ENCODE assay signal across 13 cellular contexts in genomic region chr16:88314991-88315542, GRCh38.
DNase-seq lines count a peak whose midpoint lies in the region; ATAC-seq and TF ChIP-seq lines count a peak whose summit lies in the region.
"Had no signal": no experiment of that assay in that cellular context is flagged by ENCODE, and none has a peak within 500 bp of the region (broad histone marks: within the 10 kb centered on the region; RNA-seq: fewer than 3 reads in every experiment).

No MANE protein-coding gene starts in this region.

- H3K9ac ChIP-seq in skeletal muscle satellite cell (ENCODE audit: low read depth, low read length) = peak overlapping the region; percentile 55

- peaks cover 14% of the 10 kb centered on the region for H3K9me3 Mint-ChIP-seq in HFFc6

- no peaks in the 10 kb centered on the region for H3F3A ChIP-seq in PC-9 (ENCODE audit: insufficient read depth, low read depth)

- H3K36me3 ChIP-seq in PC-9 (ENCODE audit: low read depth) = no peaks in the 10 kb centered on the region
- no peaks in the 10 kb centered on the region for H3K36me3 ChIP-seq in skeletal muscle satellite cell (ENCODE audit: insufficient read depth, low read length)
- H3K36me3 ChIP-seq in MG63 = no peaks in the 10 kb centered on the region
- no peaks in the 10 kb centered on the region for H3K36me3 ChIP-seq in esophagus squamous epithelium

- DNase-seq in HFFc6 (no peak), PC-9 (no peak), MG63 (no peak), esophagus squamous epithelium (lab: John Stamatoyannopoulos, UW) (no peak)
- DNase-seq: C1 segment of cervical spinal cord, DMS 273 treated with DMSO at 0.1 percent for 48 hours, NCI-H1092, NCI-H1694 treated with DMSO at 0.1 percent for 48 hours, NCI-H446, NCI-H774 had no signal

- no peak for TF ChIP-seq POLR2A in esophagus squamous epithelium (IDR thresholded peaks at IDR 0.05)

- H3K36me3 Mint-ChIP-seq in HFFc6 (ENCODE audit: low read depth) = peaks cover 17% of the 10 kb centered on the region

- peak overlapping the region; percentile 70 for H3K4me2 ChIP-seq in PC-9
- no peak overlapping the region for H3K4me2 ChIP-seq in skeletal muscle satellite cell (ENCODE audit: low read length)

- peak overlapping the region; percentile 49; the same call in 1 of the 2 replicates for H3K27ac ChIP-seq in PC-9
- H3K27ac ChIP-seq in esophagus squamous epithelium = no peak overlapping the region

- POLR2A ChIA-PET in PC-9 (lab: Charles Lee; ENCODE audit: unreplicated experiment) = interaction anchor here (0.6 kb wide), 1 partner anchor 69 kb away, joined by 3 read pairs; no protein-coding TSS in a partner anchor

- no peak overlapping the region; the same call in 1 of the 2 replicates for H3K4me3 ChIP-seq in PC-9
- H3K4me3 ChIP-seq in skeletal muscle satellite cell (ENCODE audit: low read length) = no peak overlapping the region
- no peak overlapping the region for H3K4me3 ChIP-seq in MG63
- no peak overlapping the region for H3K4me3 ChIP-seq in esophagus squamous epithelium

- H3K9me2 ChIP-seq in PC-9 (ENCODE audit: insufficient read depth) = no peaks in the 10 kb centered on the region

- H3K4me1 Mint-ChIP-seq in HFFc6 (ENCODE audit: low read depth) = peaks cover 42% of the 10 kb centered on the region

- no peaks in the 10 kb centered on the region for H4K20me1 ChIP-seq in PC-9 (ENCODE audit: insufficient read depth)

- H3K9me3 ChIP-seq in PC-9 (ENCODE audit: insufficient read depth, low read depth) = no peaks in the 10 kb centered on the region
- peaks cover 4% of the 10 kb centered on the region for H3K9me3 ChIP-seq in skeletal muscle satellite cell (replicated peaks; ENCODE audit: low read length)
- no peaks in the 10 kb centered on the region for H3K9me3 ChIP-seq in MG63
- no peaks in the 10 kb centered on the region for H3K9me3 ChIP-seq in esophagus squamous epithelium

- BruUV-seq in PC-9 (replicated peaks; lab: Mats Ljungman, UMichigan) = TSS peak; percentile 69

- CTCF ChIA-PET in PC-9 (lab: Charles Lee) = no interaction called here

- WGBS in esophagus squamous epithelium, 2 donors = 42 to 77% methylated on average over 2 to 7 of the region's 16 CpGs

- H3K27me3 ChIP-seq in PC-9 (ENCODE audit: insufficient read depth, low read depth) = no peaks in the 10 kb centered on the region
- no peaks in the 10 kb centered on the region for H3K27me3 ChIP-seq in skeletal muscle satellite cell (ENCODE audit: control insufficient read depth, insufficient read depth, low read length)
- no peaks in the 10 kb centered on the region for H3K27me3 ChIP-seq in MG63
- H3K27me3 ChIP-seq in esophagus squamous epithelium = peaks cover 0 to 50% (median 0%) of the 10 kb centered on the region in 4 donors

- peak; percentile 4 for ATAC-seq in esophagus mucosa
- no peak for ATAC-seq in HG02610 (IDR thresholded peaks at IDR 0.05; ENCODE audit: unreplicated experiment)

- no peak overlapping the region for H3K4me3 Mint-ChIP-seq in HFFc6

- peak overlapping the region; percentile 64 for H3K27ac Mint-ChIP-seq in HFFc6

- TF ChIP-seq CTCF in HFFc6 (IDR thresholded peaks at IDR 0.05) = no peak
- TF ChIP-seq CTCF in PC-9 (conservative IDR thresholded peaks at IDR 0.05) = no peak
- no peak for TF ChIP-seq CTCF in esophagus squamous epithelium (IDR thresholded peaks at IDR 0.05)

- H3K4me1 ChIP-seq in PC-9 (replicated peaks; ENCODE audit: insufficient read depth) (peaks cover 15% of the 10 kb centered on the region), skeletal muscle satellite cell (ENCODE audit: control insufficient read depth, insufficient read depth, low read length) (peaks cover 23% of the 10 kb centered on the region), esophagus squamous epithelium (peaks cover 2 to 16% (median 7%) of the 10 kb centered on the region in 3 donors)

- H2AFZ ChIP-seq in PC-9 = 0 out of 2 replicates have a peak overlapping the region, but pooled peaks have one; percentile 52

- H3K79me2 ChIP-seq in PC-9 (ENCODE audit: low read depth) = no peaks in the 10 kb centered on the region

- intact Hi-C loops in PC-9 (cut with micrococcal nuclease; ENCODE audit: unreplicated experiment) = loop anchor here (1.0 kb wide), 1 partner anchor 17 kb away; no protein-coding TSS in a partner anchor
- intact Hi-C loops in esophagus squamous epithelium (cut with DNase I) = no loop called here

- no peaks in the 10 kb centered on the region; the same call in 1 of the 2 replicates for H3K27me3 Mint-ChIP-seq in HFFc6 (ENCODE audit: insufficient read depth)
